ENCODE assay signal across 10 cellular contexts in the genomic region with DNA sequence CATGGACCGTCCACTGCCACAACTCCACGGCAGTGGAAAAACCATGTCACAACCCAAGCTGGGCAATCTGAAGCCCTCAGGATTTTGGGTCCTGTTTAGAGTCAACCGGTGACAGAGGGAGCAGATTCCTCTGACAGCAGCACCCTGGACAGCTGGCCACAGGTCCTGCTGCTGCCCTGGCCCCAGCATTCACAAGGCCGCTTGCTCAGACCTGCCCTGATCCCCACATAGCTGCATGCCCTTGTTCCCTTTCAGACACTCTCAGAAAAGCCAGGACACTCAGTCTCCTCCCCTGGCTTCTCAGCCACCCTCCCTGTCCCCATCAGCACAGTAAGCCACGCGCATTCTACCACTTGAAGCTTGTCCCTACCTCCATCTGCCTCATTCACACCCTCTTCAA. TPM values are rescaled to one million over a fixed set of nuclear protein-coding genes. Genes with fewer than 3 reads are reported as not detected.
DNase-seq lines count a peak whose midpoint lies in the region; ATAC-seq and FAIRE-seq lines count a peak whose summit lies in the region.
"Had no signal": no experiment of that assay in that cellular context is flagged by ENCODE, and none has a peak within 500 bp of the region (broad histone marks: within the 10 kb centered on the region; RNA-seq: fewer than 3 reads in every experiment).

No MANE protein-coding gene starts in this region.

- H3K4me1 ChIP-seq in iPS-20b (ENCODE audit: insufficient read depth, low read length), result peaks cover 5% of the 10 kb centered on the region
- H3K4me1 ChIP-seq in subcutaneous abdominal adipose tissue (ENCODE audit: control insufficient read depth in 5 of 5, insufficient read depth in 5 of 5, low read length in 5 of 5), result peaks cover 7 to 27% (median 22%) of the 10 kb centered on the region in 5 donors

- H3K9ac ChIP-seq in iPS-20b (ENCODE audit: low read depth, low read length) (0 out of 2 replicates have a peak overlapping the region, but pooled peaks have one; percentile 91), subcutaneous abdominal adipose tissue (ENCODE audit: low read length in 5 of 5) (peak overlapping the region in 4 of 5 donors; percentile 91 to 99 (median 98))

- peaks cover 44% of the 10 kb centered on the region for H3K36me3 ChIP-seq in iPS-20b (ENCODE audit: insufficient read depth, low read depth, low read length)
- H3K36me3 ChIP-seq in subcutaneous abdominal adipose tissue (ENCODE audit: control insufficient read depth in 5 of 5, insufficient read depth in 5 of 5, low read length in 5 of 5), result peaks cover 0 to 45% (median 42%) of the 10 kb centered on the region in 5 donors

- H3K36me3 Mint-ChIP-seq in activated T-cell treated with anti-CD3 and anti-CD28 coated beads, Interleukin-2, amount 50 U/mL, for 4 hours (ENCODE audit: insufficient read depth), result peaks cover 27% of the 10 kb centered on the region
- H3K36me3 Mint-ChIP-seq in activated CD8-positive, alpha-beta T cell treated with anti-CD3 and anti-CD28 coated beads, Interleukin-2, amount 10 ng/mL, durations not matched to agents 7 days and 5 days (ENCODE audit: low read depth), result peaks cover 28% of the 10 kb centered on the region

- H3K4me3 ChIP-seq in iPS-20b (ENCODE audit: low read length) (peak overlapping the region; percentile 80; the same call in 1 of the 2 replicates), subcutaneous abdominal adipose tissue (ENCODE audit: low read depth in 1 of 5, low read length in 5 of 5) (peak overlapping the region in 1 of 5 donors; percentile 86)

- DNase-seq in activated T-cell treated with anti-CD3 and anti-CD28 coated beads, Interleukin-2, amount 50 U/mL, for 4 hours, result no peak
- no peak for DNase-seq in activated T-cell treated with anti-CD3 and anti-CD28 coated beads, Interleukin-2, amount 50 U/mL, for 1 hour
- DNase-seq in activated CD8-positive, alpha-beta T cell treated with anti-CD3 and anti-CD28 coated beads, Interleukin-2, amount 10 ng/mL, durations not matched to agents 7 days and 5 days, result no peak
- DNase-seq in left lobe of liver (ENCODE audit: low spot score) (no peak), NCI-H2107 (lab: John Stamatoyannopoulos, UW) (no peak), GM19239 (ENCODE audit: insufficient read length, low spot score) (no peak)
- DNase-seq: NCI-H1436 treated with DMSO at 0.1 percent for 48 hours had no signal

- CTCF ChIA-PET in activated CD8-positive, alpha-beta T cell treated with anti-CD3 and anti-CD28 coated beads, Interleukin-2, amount 10 ng/mL, durations not matched to agents 7 days and 5 days (lab: Charles Lee), result no interaction called here

- no peak for FAIRE-seq in GM19239 (lab: Jason Lieb, UNC)
- FAIRE-seq: bronchial epithelial cell had no signal

- H3K27ac ChIP-seq in iPS-20b (ENCODE audit: low read length) (no peak overlapping the region), subcutaneous abdominal adipose tissue (ENCODE audit: low read depth, low read length) (no peak overlapping the region)

- POLR2A ChIA-PET in activated CD8-positive, alpha-beta T cell treated with anti-CD3 and anti-CD28 coated beads, Interleukin-2, amount 10 ng/mL, durations not matched to agents 7 days and 5 days (lab: Charles Lee), result interaction anchor here (0.7 to 1.4 kb wide), 2 partner anchors 32 to 110 kb away, joined by 3 to 4 read pairs; a partner anchor contains a TSS

- H3K27ac Mint-ChIP-seq in activated CD8-positive, alpha-beta T cell treated with anti-CD3 and anti-CD28 coated beads, Interleukin-2, amount 10 ng/mL, durations not matched to agents 7 days and 5 days, result peak overlapping the region; percentile 40

- H3K4me1 Mint-ChIP-seq in activated T-cell treated with anti-CD3 and anti-CD28 coated beads, Interleukin-2, amount 50 U/mL, for 4 hours (ENCODE audit: low read depth), result peaks cover 31% of the 10 kb centered on the region
- peaks cover 28% of the 10 kb centered on the region for H3K4me1 Mint-ChIP-seq in activated CD8-positive, alpha-beta T cell treated with anti-CD3 and anti-CD28 coated beads, Interleukin-2, amount 10 ng/mL, durations not matched to agents 7 days and 5 days (ENCODE audit: low read depth)

- H3K9me3 Mint-ChIP-seq in activated T-cell treated with anti-CD3 and anti-CD28 coated beads, Interleukin-2, amount 50 U/mL, for 4 hours, result no peaks in the 10 kb centered on the region
- H3K9me3 Mint-ChIP-seq in activated CD8-positive, alpha-beta T cell treated with anti-CD3 and anti-CD28 coated beads, Interleukin-2, amount 10 ng/mL, durations not matched to agents 7 days and 5 days (ENCODE audit: insufficient read depth), result no peaks in the 10 kb centered on the region

- H3K27me3 ChIP-seq in iPS-20b (ENCODE audit: insufficient read depth, low read length) (peaks cover 11% of the 10 kb centered on the region), subcutaneous abdominal adipose tissue (ENCODE audit: control insufficient read depth in 5 of 5, insufficient read depth in 4 of 5, low read length in 5 of 5) (no peaks in the 10 kb centered on the region)

- H3K9me3 ChIP-seq in iPS-20b (ENCODE audit: insufficient read depth, low read depth, low read length) (no peaks in the 10 kb centered on the region), subcutaneous abdominal adipose tissue (ENCODE audit: control insufficient read depth in 5 of 5, low read length in 5 of 5) (no peaks in the 10 kb centered on the region)

- no peak for ATAC-seq in activated T-cell treated with anti-CD3 and anti-CD28 coated beads, Interleukin-2, amount 50 U/mL, for 4 hours
- ATAC-seq in activated CD8-positive, alpha-beta T cell treated with anti-CD3 and anti-CD28 coated beads, Interleukin-2, amount 10 ng/mL, durations not matched to agents 7 days and 5 days, result no peak
- ATAC-seq in left lobe of liver, result no peak

- H3K4me3 Mint-ChIP-seq in activated T-cell treated with anti-CD3 and anti-CD28 coated beads, Interleukin-2, amount 50 U/mL, for 4 hours, result peak overlapping the region; percentile 96
- peak overlapping the region; percentile 94 for H3K4me3 Mint-ChIP-seq in activated CD8-positive, alpha-beta T cell treated with anti-CD3 and anti-CD28 coated beads, Interleukin-2, amount 10 ng/mL, durations not matched to agents 7 days and 5 days

- no peaks in the 10 kb centered on the region for H3K27me3 Mint-ChIP-seq in activated T-cell treated with anti-CD3 and anti-CD28 coated beads, Interleukin-2, amount 50 U/mL, for 4 hours (ENCODE audit: low read depth)
- H3K27me3 Mint-ChIP-seq in activated CD8-positive, alpha-beta T cell treated with anti-CD3 and anti-CD28 coated beads, Interleukin-2, amount 10 ng/mL, durations not matched to agents 7 days and 5 days (ENCODE audit: low read depth), result no peaks in the 10 kb centered on the region

RNA-seq across cellular contexts. Expression of a gene that starts 1.6 kb away (rescaled TPM):
- total RNA-seq in activated T-cell treated with anti-CD3 and anti-CD28 coated beads, Interleukin-2, amount 50 U/mL, for 4 hours, result 100 to 1,000 TPM; 171 to 191 (median 172) TPM
- total RNA-seq in activated CD8-positive, alpha-beta T cell treated with anti-CD3 and anti-CD28 coated beads, Interleukin-2, amount 10 ng/mL, durations not matched to agents 7 days and 5 days, result 100 to 1,000 TPM; 120 to 129 TPM
- 39.3 TPM for total RNA-seq in left lobe of liver

RNA-seq across cellular contexts. Expression of a gene that starts 6.0 kb away (rescaled TPM):
- total RNA-seq in activated T-cell treated with anti-CD3 and anti-CD28 coated beads, Interleukin-2, amount 50 U/mL, for 4 hours, result not detected
- total RNA-seq in activated CD8-positive, alpha-beta T cell treated with anti-CD3 and anti-CD28 coated beads, Interleukin-2, amount 10 ng/mL, durations not matched to agents 7 days and 5 days, result not detected
- not detected for total RNA-seq in left lobe of liver
- total RNA-seq: bronchial epithelial cell had no signal
